In the genomic region with DNA sequence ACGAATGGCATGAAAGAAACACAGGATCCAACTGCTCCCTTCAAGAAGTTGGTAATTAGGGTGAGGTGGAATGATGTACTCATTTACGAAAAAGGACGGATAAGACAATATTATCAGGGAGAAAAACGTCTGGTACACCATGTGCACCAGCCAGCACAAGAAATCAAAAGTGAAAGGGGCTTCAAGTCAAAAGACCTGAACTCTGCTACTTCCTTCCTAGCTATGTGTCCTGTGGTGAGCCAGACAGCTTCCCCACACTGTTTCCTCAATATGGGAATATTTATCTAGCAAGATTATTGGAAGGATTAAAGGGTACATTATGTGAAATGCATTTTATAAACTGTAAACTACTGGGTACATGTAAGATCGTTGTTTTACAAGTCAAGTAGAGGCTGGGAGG, we compare ENCODE assay signal across 9 cellular contexts. TPM values are rescaled to one million over a fixed set of nuclear protein-coding genes. Genes with fewer than 3 reads are reported as not detected.
DNase-seq lines count a peak whose midpoint lies in the region; ATAC-seq and TF ChIP-seq lines count a peak whose summit lies in the region.
"Had no signal": no experiment of that assay in that cellular context is flagged by ENCODE, and none has a peak within 500 bp of the region (broad histone marks: within the 10 kb centered on the region; RNA-seq: fewer than 3 reads in every experiment).

No MANE protein-coding gene starts in this region.

- no peaks in the 10 kb centered on the region for H3K36me3 ChIP-seq in osteoblast (ENCODE audit: insufficient read depth, low read length)

- no peaks in the 10 kb centered on the region for H3K27me3 ChIP-seq in osteoblast (ENCODE audit: insufficient read depth, low read length)

- H3K27ac ChIP-seq in osteoblast (ENCODE audit: low read depth, low read length), result no peak overlapping the region

- H3K36me3 Mint-ChIP-seq in activated CD4-positive, alpha-beta T cell treated with anti-CD3 and anti-CD28 coated beads, Interleukin-2, amount 10 ng/mL, durations not matched to agents 7 days and 5 days (ENCODE audit: low read depth), result peaks cover 57% of the 10 kb centered on the region
- peaks cover 65% of the 10 kb centered on the region for H3K36me3 Mint-ChIP-seq in activated CD8-positive, alpha-beta T cell treated with anti-CD3 and anti-CD28 coated beads, Interleukin-2, amount 10 ng/mL, durations not matched to agents 7 days and 5 days (ENCODE audit: low read depth)
- peaks cover 5% of the 10 kb centered on the region for H3K36me3 Mint-ChIP-seq in progenitor cell of endocrine pancreas (ENCODE audit: insufficient read depth)

- H3K9me3 ChIP-seq in osteoblast (ENCODE audit: low read depth, low read length), result no peaks in the 10 kb centered on the region

- H2AFZ ChIP-seq in osteoblast (ENCODE audit: low read length), result no peak overlapping the region

- H3K27me3 Mint-ChIP-seq in activated CD4-positive, alpha-beta T cell treated with anti-CD3 and anti-CD28 coated beads, Interleukin-2, amount 10 ng/mL, durations not matched to agents 7 days and 5 days, result no peaks in the 10 kb centered on the region
- no peaks in the 10 kb centered on the region for H3K27me3 Mint-ChIP-seq in activated CD8-positive, alpha-beta T cell treated with anti-CD3 and anti-CD28 coated beads, Interleukin-2, amount 10 ng/mL, durations not matched to agents 7 days and 5 days (ENCODE audit: low read depth)
- no peaks in the 10 kb centered on the region for H3K27me3 Mint-ChIP-seq in progenitor cell of endocrine pancreas

- peak overlapping the region; percentile 90 for H3K27ac Mint-ChIP-seq in activated CD4-positive, alpha-beta T cell treated with anti-CD3 and anti-CD28 coated beads, Interleukin-2, amount 10 ng/mL, durations not matched to agents 7 days and 5 days
- peak overlapping the region; percentile 92 for H3K27ac Mint-ChIP-seq in activated CD8-positive, alpha-beta T cell treated with anti-CD3 and anti-CD28 coated beads, Interleukin-2, amount 10 ng/mL, durations not matched to agents 7 days and 5 days
- H3K27ac Mint-ChIP-seq in progenitor cell of endocrine pancreas, result no peak overlapping the region

- H3K4me3 ChIP-seq in osteoblast (ENCODE audit: insufficient read depth, low read length), result no peak overlapping the region

- H3K4me3 Mint-ChIP-seq in activated CD4-positive, alpha-beta T cell treated with anti-CD3 and anti-CD28 coated beads, Interleukin-2, amount 10 ng/mL, durations not matched to agents 7 days and 5 days, result peak overlapping the region; percentile 65
- H3K4me3 Mint-ChIP-seq in activated CD8-positive, alpha-beta T cell treated with anti-CD3 and anti-CD28 coated beads, Interleukin-2, amount 10 ng/mL, durations not matched to agents 7 days and 5 days, result peak overlapping the region; percentile 78
- no peak overlapping the region for H3K4me3 Mint-ChIP-seq in progenitor cell of endocrine pancreas (ENCODE audit: low read depth)

- CTCF ChIA-PET in activated CD4-positive, alpha-beta T cell treated with anti-CD3 and anti-CD28 coated beads, Interleukin-2, amount 10 ng/mL, durations not matched to agents 7 days and 5 days (lab: Charles Lee), result interaction anchor here (1.5 to 1.7 kb wide), 2 partner anchors 9 to 11 kb away, joined by 3 read pairs; no protein-coding TSS in a partner anchor
- CTCF ChIA-PET in activated CD8-positive, alpha-beta T cell treated with anti-CD3 and anti-CD28 coated beads, Interleukin-2, amount 10 ng/mL, durations not matched to agents 7 days and 5 days (lab: Charles Lee), result interaction anchor here (1.0 to 1.9 kb wide), 9 partner anchors 9 to 59 kb away, joined by 3 to 7 read pairs (median 4); partner anchors contain the start of gene RSL24D1

- H3K4me1 ChIP-seq in osteoblast (ENCODE audit: insufficient read depth, low read length), result peaks cover 16% of the 10 kb centered on the region

- peaks cover 4% of the 10 kb centered on the region for H3K9me3 Mint-ChIP-seq in activated CD4-positive, alpha-beta T cell treated with anti-CD3 and anti-CD28 coated beads, Interleukin-2, amount 10 ng/mL, durations not matched to agents 7 days and 5 days
- H3K9me3 Mint-ChIP-seq in activated CD8-positive, alpha-beta T cell treated with anti-CD3 and anti-CD28 coated beads, Interleukin-2, amount 10 ng/mL, durations not matched to agents 7 days and 5 days (ENCODE audit: insufficient read depth), result no peaks in the 10 kb centered on the region
- no peaks in the 10 kb centered on the region for H3K9me3 Mint-ChIP-seq in progenitor cell of endocrine pancreas (ENCODE audit: low read depth)

- H3K79me2 ChIP-seq in osteoblast (ENCODE audit: insufficient read depth, low read length), result no peaks in the 10 kb centered on the region

- TF ChIP-seq CTCF in osteoblast (IDR thresholded peaks at IDR 0.05; ENCODE audit: extremely low read depth, low read depth, low read length) (no peak), progenitor cell of endocrine pancreas (IDR thresholded peaks at IDR 0.05; ENCODE audit: unreplicated experiment) (no peak)

- peak; percentile 61 for ATAC-seq in HG02642 (IDR thresholded peaks at IDR 0.05; ENCODE audit: poor library complexity, unreplicated experiment)
- ATAC-seq in activated CD8-positive, alpha-beta T cell treated with anti-CD3 and anti-CD28 coated beads, Interleukin-2, amount 10 ng/mL, durations not matched to agents 7 days and 5 days, result peak; percentile 69

- DNase-seq in activated CD4-positive, alpha-beta T cell treated with anti-CD3 and anti-CD28 coated beads, Interleukin-2, amount 10 ng/mL, durations not matched to agents 7 days and 5 days, result peak; percentile 25
- no peak for DNase-seq in activated CD4-positive, alpha-beta T cell treated with anti-CD3 and anti-CD28 coated beads, Interleukin-2, amount 50 U/mL, for 4 hours
- peak; percentile 53 for DNase-seq in activated CD8-positive, alpha-beta T cell treated with anti-CD3 and anti-CD28 coated beads, Interleukin-2, amount 10 ng/mL, durations not matched to agents 7 days and 5 days
- DNase-seq in osteoblast (ENCODE audit: insufficient read length, low spot score, missing footprints) (no peak), nucleus accumbens (lab: John Stamatoyannopoulos, UW) (no peak), progenitor cell of endocrine pancreas (ENCODE audit: low spot score, unreplicated experiment) (no peak), NCI-H82 (lab: John Stamatoyannopoulos, UW) (no peak)
- DNase-seq: substantia nigra had no signal

- peaks cover 77% of the 10 kb centered on the region for H3K4me1 Mint-ChIP-seq in activated CD4-positive, alpha-beta T cell treated with anti-CD3 and anti-CD28 coated beads, Interleukin-2, amount 10 ng/mL, durations not matched to agents 7 days and 5 days
- H3K4me1 Mint-ChIP-seq in activated CD8-positive, alpha-beta T cell treated with anti-CD3 and anti-CD28 coated beads, Interleukin-2, amount 10 ng/mL, durations not matched to agents 7 days and 5 days (ENCODE audit: low read depth), result peaks cover 86% of the 10 kb centered on the region
- no peaks in the 10 kb centered on the region for H3K4me1 Mint-ChIP-seq in progenitor cell of endocrine pancreas (ENCODE audit: low read depth)

- H3K4me2 ChIP-seq in osteoblast (ENCODE audit: insufficient read depth, low read length), result peak overlapping the region; percentile 42

- no peaks in the 10 kb centered on the region for H4K20me1 ChIP-seq in osteoblast (ENCODE audit: insufficient read depth, low read length)

- POLR2A ChIA-PET in activated CD4-positive, alpha-beta T cell treated with anti-CD3 and anti-CD28 coated beads, Interleukin-2, amount 10 ng/mL, durations not matched to agents 7 days and 5 days (lab: Charles Lee), result interaction anchor here (0.6 kb wide), 1 partner anchor 8 kb away, joined by 11 read pairs; no protein-coding TSS in a partner anchor
- POLR2A ChIA-PET in activated CD8-positive, alpha-beta T cell treated with anti-CD3 and anti-CD28 coated beads, Interleukin-2, amount 10 ng/mL, durations not matched to agents 7 days and 5 days (lab: Charles Lee), result interaction anchor here (1.0 to 3.4 kb wide), 3 partner anchors 9 to 34 kb away, joined by 3 to 26 read pairs (median 3); no protein-coding TSS in a partner anchor

RNA-seq across cellular contexts. Expression of gene RAB27A, which starts 33.9 kb away (rescaled TPM):
- 10 to 100 TPM; 63.4 to 65.8 TPM for total RNA-seq in activated CD4-positive, alpha-beta T cell treated with anti-CD3 and anti-CD28 coated beads, Interleukin-2, amount 10 ng/mL, durations not matched to agents 7 days and 5 days
- 100 to 1,000 TPM; 102 to 105 TPM for total RNA-seq in activated CD8-positive, alpha-beta T cell treated with anti-CD3 and anti-CD28 coated beads, Interleukin-2, amount 10 ng/mL, durations not matched to agents 7 days and 5 days
- 7.2 and 11.8 TPM in 2 replicates for total RNA-seq in osteoblast
- total RNA-seq in progenitor cell of endocrine pancreas, result 14.0 and 14.5 TPM in 2 replicates

RNA-seq across cellular contexts. Expression of gene RSL24D1, which starts 59.0 kb away (rescaled TPM):
- 10 to 100 TPM; 78.6 to 81.2 TPM for total RNA-seq in activated CD4-positive, alpha-beta T cell treated with anti-CD3 and anti-CD28 coated beads, Interleukin-2, amount 10 ng/mL, durations not matched to agents 7 days and 5 days
- 10 to 100 TPM; 79.6 to 85.2 TPM for total RNA-seq in activated CD8-positive, alpha-beta T cell treated with anti-CD3 and anti-CD28 coated beads, Interleukin-2, amount 10 ng/mL, durations not matched to agents 7 days and 5 days
- 110 and 118 TPM in 2 replicates for total RNA-seq in osteoblast
- total RNA-seq in progenitor cell of endocrine pancreas, result 69.1 and 72.3 TPM in 2 replicates

Comparison
In these comparisons a context has a peak if more than half of its experiments do, and no peak if none do; other contexts are left out.
1. DNase-seq: peak in activated CD4-positive, alpha-beta T cell treated with anti-CD3 and anti-CD28 coated beads, Interleukin-2, amount 10 ng/mL, durations not matched to agents 7 days and 5 days (single experiment) and activated CD8-positive, alpha-beta T cell treated with anti-CD3 and anti-CD28 coated beads, Interleukin-2, amount 10 ng/mL, durations not matched to agents 7 days and 5 days (single experiment); none in activated CD4-positive, alpha-beta T cell treated with anti-CD3 and anti-CD28 coated beads, Interleukin-2, amount 50 U/mL, for 4 hours (0 of 2), osteoblast (single experiment), nucleus accumbens (0 of 56), progenitor cell of endocrine pancreas (single experiment) and NCI-H82 (single experiment).